ENCODE assay signal across 16 cellular contexts in genomic region chr3:107684431-107684925, GRCh38.
DNase-seq lines count a peak whose midpoint lies in the region; ATAC-seq and TF ChIP-seq lines count a peak whose summit lies in the region.
"Had no signal": no experiment of that assay in that cellular context is flagged by ENCODE, and none has a peak within 500 bp of the region (broad histone marks: within the 10 kb centered on the region; RNA-seq: fewer than 3 reads in every experiment).

No MANE protein-coding gene starts in this region.

- POLR2A ChIA-PET in CD4-positive, alpha-beta memory T cell (lab: Charles Lee; ENCODE audit: partially characterized antibody): interaction anchor here (0.9 kb wide), 1 partner anchor 10 kb away, joined by 4 read pairs; no protein-coding TSS in a partner anchor

- CTCF ChIA-PET in CD4-positive, alpha-beta memory T cell (lab: Charles Lee; ENCODE audit: partially characterized antibody): interaction anchor here (0.7 to 2.0 kb wide), 5 partner anchors 9 to 243 kb away, joined by 3 to 15 read pairs (median 3); no protein-coding TSS in a partner anchor

- ATAC-seq in GM23338 (peak; percentile 69), GM18498 (IDR thresholded peaks at IDR 0.05; ENCODE audit: unreplicated experiment) (no peak)
- ATAC-seq: HCT116, PC-3 had no signal

- TF ChIP-seq CTCF in GM23338 (conservative IDR thresholded peaks at IDR 0.05; ENCODE audit: low read depth in 2 of 2): no peak

- H3K4me1 Mint-ChIP-seq in CD4-positive, alpha-beta memory T cell: peaks cover 32 to 53% (median 45%) of the 10 kb centered on the region in 4 donors
- H3K4me1 Mint-ChIP-seq in GM23338: peaks cover 39% of the 10 kb centered on the region
- peaks cover 56% of the 10 kb centered on the region for H3K4me1 Mint-ChIP-seq in activated naive CD8-positive, alpha-beta T cell treated with anti-CD3 and anti-CD28 coated beads for 36 hours

- H3K79me2 ChIP-seq in GM23338 (replicated peaks; ENCODE audit: insufficient read depth): no peaks in the 10 kb centered on the region

- H3K4me3 Mint-ChIP-seq in CD4-positive, alpha-beta memory T cell: peak overlapping the region in 7 of 8 donors; percentile 10 to 79 (median 61)
- peak overlapping the region; percentile 25; the same call in 2 of the 3 replicates for H3K4me3 Mint-ChIP-seq in GM23338
- H3K4me3 Mint-ChIP-seq in activated naive CD8-positive, alpha-beta T cell treated with anti-CD3 and anti-CD28 coated beads for 36 hours: no peak overlapping the region

- H3K9me3 ChIP-seq in CD4-positive, alpha-beta memory T cell (ENCODE audit: control insufficient read depth in 1 of 2, low read length in 2 of 2): no peaks in the 10 kb centered on the region
- H3K9me3 ChIP-seq: Caco-2 had no signal

- no peaks in the 10 kb centered on the region for H3K9me2 ChIP-seq in GM23338 (ENCODE audit: insufficient read depth)

- H3K27ac ChIP-seq in CD4-positive, alpha-beta memory T cell (ENCODE audit: low read depth, low read length): no peak overlapping the region
- H3K27ac ChIP-seq in GM23338 (ENCODE audit: low read depth): peak overlapping the region; percentile 60
- H3K27ac ChIP-seq: epithelial cell of prostate, hepatocyte, skin epidermis had no signal

- no peaks in the 10 kb centered on the region for H3K27me3 ChIP-seq in CD4-positive, alpha-beta memory T cell (ENCODE audit: insufficient read depth, low read length)
- H3K27me3 ChIP-seq in GM23338 (ENCODE audit: insufficient read depth): no peaks in the 10 kb centered on the region
- H3K27me3 ChIP-seq: hepatocyte had no signal

- H3K4me2 ChIP-seq in GM23338: peak overlapping the region; percentile 59
- H3K4me2 ChIP-seq: hepatocyte had no signal

- intact Hi-C loops in CD4-positive, alpha-beta memory T cell (cut with micrococcal nuclease): no loop called here

- H3K36me3 Mint-ChIP-seq in CD4-positive, alpha-beta memory T cell: peaks cover 0 to 5% of the 10 kb centered on the region in 2 donors
- peaks cover 10% of the 10 kb centered on the region; the same call in 2 of the 3 replicates for H3K36me3 Mint-ChIP-seq in GM23338 (ENCODE audit: low read depth)
- H3K36me3 Mint-ChIP-seq in activated naive CD8-positive, alpha-beta T cell treated with anti-CD3 and anti-CD28 coated beads for 36 hours: no peaks in the 10 kb centered on the region

- no peaks in the 10 kb centered on the region for H3K36me3 ChIP-seq in CD4-positive, alpha-beta memory T cell (ENCODE audit: insufficient read depth, low read length)
- H3K36me3 ChIP-seq in GM23338 (ENCODE audit: insufficient read depth): no peaks in the 10 kb centered on the region

- peak in 4 of 5 donors; percentile 27 to 37 (median 28) for DNase-seq in CD4-positive, alpha-beta memory T cell
- DNase-seq in GM23338 (ENCODE audit: low spot score) (peak; percentile 69), iPS-NIHi7 (ENCODE audit: extremely low spot score) (peak; percentile 27)
- DNase-seq in activated naive CD8-positive, alpha-beta T cell treated with anti-CD3 and anti-CD28 coated beads for 36 hours: no peak
- DNase-seq in stimulated activated CD4-positive, alpha-beta T cell treated with anti-CD3 and anti-CD28 coated beads, Interleukin-4, amount 100 ng/mL, for 1 hour: no peak
- no peak for DNase-seq in activated CD4-positive, CD25-positive, alpha-beta regulatory T cell treated with anti-CD3 and anti-CD28 coated beads, Interleukin-2, amount 50 U/mL, for 72 hours
- DNase-seq: activated CD4-positive, alpha-beta T cell treated with anti-CD3 and anti-CD28 coated beads for 48 hours; Caco-2; nucleus accumbens; PC-3; SW 1271 had no signal

- H4K20me1 ChIP-seq in GM23338 (replicated peaks; ENCODE audit: insufficient read depth): no peaks in the 10 kb centered on the region

- H3F3A ChIP-seq in GM23338 (replicated peaks; ENCODE audit: low read depth): no peaks in the 10 kb centered on the region

- H3K4me3 ChIP-seq in CD4-positive, alpha-beta memory T cell (ENCODE audit: low read length in 2 of 2): no peak overlapping the region
- H3K4me3 ChIP-seq in GM23338: peak overlapping the region; percentile 15; the same call in 1 of the 2 replicates
- H3K4me3 ChIP-seq: hepatocyte, skin epidermis had no signal

- H3K27ac Mint-ChIP-seq in CD4-positive, alpha-beta memory T cell: peak overlapping the region in 5 of 7 donors; percentile 14 to 73 (median 57)
- peak overlapping the region; percentile 90 for H3K27ac Mint-ChIP-seq in GM23338
- H3K27ac Mint-ChIP-seq in activated naive CD8-positive, alpha-beta T cell treated with anti-CD3 and anti-CD28 coated beads for 36 hours: peak overlapping the region; percentile 11

- no peaks in the 10 kb centered on the region for H3K27me3 Mint-ChIP-seq in CD4-positive, alpha-beta memory T cell
- no peaks in the 10 kb centered on the region for H3K27me3 Mint-ChIP-seq in GM23338 (ENCODE audit: insufficient read depth, low read depth, poor library complexity)
- H3K27me3 Mint-ChIP-seq in activated naive CD8-positive, alpha-beta T cell treated with anti-CD3 and anti-CD28 coated beads for 36 hours: no peaks in the 10 kb centered on the region

- H3K4me1 ChIP-seq in CD4-positive, alpha-beta memory T cell (ENCODE audit: insufficient read depth, low read length): peaks cover 25% of the 10 kb centered on the region
- H3K4me1 ChIP-seq in GM23338 (ENCODE audit: insufficient read depth): peaks cover 32% of the 10 kb centered on the region
- H3K4me1 ChIP-seq: Caco-2 had no signal

- H3K9me3 Mint-ChIP-seq in CD4-positive, alpha-beta memory T cell: no peaks in the 10 kb centered on the region
- H3K9me3 Mint-ChIP-seq in GM23338: no peaks in the 10 kb centered on the region; the same call in 2 of the 3 replicates
- no peaks in the 10 kb centered on the region for H3K9me3 Mint-ChIP-seq in activated naive CD8-positive, alpha-beta T cell treated with anti-CD3 and anti-CD28 coated beads for 36 hours

- H2AFZ ChIP-seq in GM23338: no peak overlapping the region
- H2AFZ ChIP-seq: hepatocyte had no signal

TF ChIP-seq in GM23338, 12 proteins besides CTCF, POLR2A, EP300 and RAD21 (continues in another document):
- no peak for TF ChIP-seq EZH2phosphoT487 (IDR thresholded peaks at IDR 0.05; ENCODE audit: unreplicated experiment)
- no peak for TF ChIP-seq ETS1 (IDR thresholded peaks at IDR 0.05)
- TF ChIP-seq STAT1 (IDR thresholded peaks at IDR 0.05; ENCODE audit: unreplicated experiment): no peak
- TF ChIP-seq CREB1 (CRISPR knock-in tag; IDR thresholded peaks at IDR 0.05; ENCODE audit: low read depth): peak; percentile 75

Comparison
In these comparisons a context has a peak if more than half of its experiments do, and no peak if none do; other contexts are left out.
1. DNase-seq: peak in CD4-positive, alpha-beta memory T cell (4 of 5), GM23338 (single experiment) and iPS-NIHi7 (single experiment); none in activated naive CD8-positive, alpha-beta T cell treated with anti-CD3 and anti-CD28 coated beads for 36 hours (single experiment), stimulated activated CD4-positive, alpha-beta T cell treated with anti-CD3 and anti-CD28 coated beads, Interleukin-4, amount 100 ng/mL, for 1 hour (single experiment) and activated CD4-positive, CD25-positive, alpha-beta regulatory T cell treated with anti-CD3 and anti-CD28 coated beads, Interleukin-2, amount 50 U/mL, for 72 hours (single experiment).
2. H3K27ac Mint-ChIP-seq: peak in every context shown above with its lines; median percentile 90 in GM23338; 57 in CD4-positive, alpha-beta memory T cell; 11 in activated naive CD8-positive, alpha-beta T cell treated with anti-CD3 and anti-CD28 coated beads for 36 hours.